11 cellular contexts compared by ENCODE assay signal in the genomic region with DNA sequence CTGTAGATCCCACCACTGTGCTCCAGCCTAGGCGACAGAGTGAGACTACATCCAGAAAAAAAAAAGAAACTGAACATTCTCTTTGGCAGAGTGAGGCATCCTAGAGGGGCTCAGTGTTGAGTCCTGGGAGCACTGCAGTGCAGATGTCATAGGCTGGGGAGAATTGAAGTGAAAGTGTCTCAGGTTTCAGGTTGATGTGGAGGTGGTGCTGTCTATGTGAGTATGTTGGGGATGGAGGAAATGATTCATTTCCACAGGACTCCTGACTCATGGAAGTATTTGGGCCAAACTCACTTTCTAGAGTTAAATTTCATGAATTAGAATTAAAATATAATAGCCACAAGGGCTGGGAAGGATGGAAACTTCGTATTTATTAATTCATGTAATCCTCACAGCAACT.
DNase-seq lines count a peak whose midpoint lies in the region; ATAC-seq, FAIRE-seq and TF ChIP-seq lines count a peak whose summit lies in the region.
"Had no signal": no experiment of that assay in that cellular context is flagged by ENCODE, and none has a peak within 500 bp of the region (broad histone marks: within the 10 kb centered on the region; RNA-seq: fewer than 3 reads in every experiment).

No MANE protein-coding gene starts in this region.

- H3K27ac ChIP-seq in esophagus muscularis mucosa (replicated peaks in 1 of 4) = no peak overlapping the region
- H3K27ac ChIP-seq: pancreas had no signal

- peak; percentile 75 for DNase-seq in amniotic stem cell (lab: John Stamatoyannopoulos, UW)
- DNase-seq in pulmonary artery endothelial cell (ENCODE audit: low read depth, low spot score) = peak; percentile 79
- DNase-seq in central memory CD4-positive, alpha-beta T cell = no peak
- DNase-seq in esophagus muscularis mucosa (ENCODE audit: extremely low spot score) = no peak
- DNase-seq in NCI-H345 treated with DMSO at 0.1 percent for 48 hours (lab: John Stamatoyannopoulos, UW; ENCODE audit: unreplicated experiment) = no peak
- DNase-seq: cerebellar nuclear complex, NCI-H526, pancreas had no signal

- peaks cover 0 to 7% (median 1%) of the 10 kb centered on the region in 4 donors for H3K4me1 ChIP-seq in esophagus muscularis mucosa
- H3K4me1 ChIP-seq: pancreas had no signal

- no peak overlapping the region for H3K4me3 ChIP-seq in esophagus muscularis mucosa
- H3K4me3 ChIP-seq: pancreas had no signal

- WGBS in esophagus muscularis mucosa = 82% methylated on average over 2 of the region's 2 CpGs

- TF ChIP-seq CTCF in esophagus muscularis mucosa (IDR thresholded peaks at IDR 0.05) = no peak

- peaks cover 0 to 7% (median 1%) of the 10 kb centered on the region in 4 donors for H3K9me3 ChIP-seq in esophagus muscularis mucosa
- H3K9me3 ChIP-seq: pancreas had no signal

- TF ChIP-seq EP300 in esophagus muscularis mucosa (IDR thresholded peaks at IDR 0.05) = no peak

- intact Hi-C loops in esophagus muscularis mucosa (cut with DNase I) = no loop called here

- no peaks in the 10 kb centered on the region for H3K27me3 ChIP-seq in esophagus muscularis mucosa
- H3K27me3 ChIP-seq: pancreas had no signal

- no peaks in the 10 kb centered on the region for H3K36me3 ChIP-seq in esophagus muscularis mucosa
- H3K36me3 ChIP-seq: pancreas had no signal

- peak; percentile 76 for FAIRE-seq in G401.6 (lab: Jason Lieb, UNC)
- FAIRE-seq: pancreas had no signal

- ATAC-seq in HG02870 (IDR thresholded peaks at IDR 0.05; ENCODE audit: unreplicated experiment) (peak; percentile 95), GM19397 (IDR thresholded peaks at IDR 0.05; ENCODE audit: unreplicated experiment) (no peak)

- no peak for TF ChIP-seq POLR2A in esophagus muscularis mucosa (IDR thresholded peaks at IDR 0.05; ENCODE audit: low read depth)

Comparison
In these comparisons a context has a peak if more than half of its experiments do, and no peak if none do; other contexts are left out.
1. DNase-seq: peak in amniotic stem cell (single experiment) and pulmonary artery endothelial cell (single experiment); none in central memory CD4-positive, alpha-beta T cell (single experiment), esophagus muscularis mucosa (single experiment) and NCI-H345 treated with DMSO at 0.1 percent for 48 hours (single experiment).